Comparison of ENCODE assay signal across 12 cellular contexts in the genomic region with DNA sequence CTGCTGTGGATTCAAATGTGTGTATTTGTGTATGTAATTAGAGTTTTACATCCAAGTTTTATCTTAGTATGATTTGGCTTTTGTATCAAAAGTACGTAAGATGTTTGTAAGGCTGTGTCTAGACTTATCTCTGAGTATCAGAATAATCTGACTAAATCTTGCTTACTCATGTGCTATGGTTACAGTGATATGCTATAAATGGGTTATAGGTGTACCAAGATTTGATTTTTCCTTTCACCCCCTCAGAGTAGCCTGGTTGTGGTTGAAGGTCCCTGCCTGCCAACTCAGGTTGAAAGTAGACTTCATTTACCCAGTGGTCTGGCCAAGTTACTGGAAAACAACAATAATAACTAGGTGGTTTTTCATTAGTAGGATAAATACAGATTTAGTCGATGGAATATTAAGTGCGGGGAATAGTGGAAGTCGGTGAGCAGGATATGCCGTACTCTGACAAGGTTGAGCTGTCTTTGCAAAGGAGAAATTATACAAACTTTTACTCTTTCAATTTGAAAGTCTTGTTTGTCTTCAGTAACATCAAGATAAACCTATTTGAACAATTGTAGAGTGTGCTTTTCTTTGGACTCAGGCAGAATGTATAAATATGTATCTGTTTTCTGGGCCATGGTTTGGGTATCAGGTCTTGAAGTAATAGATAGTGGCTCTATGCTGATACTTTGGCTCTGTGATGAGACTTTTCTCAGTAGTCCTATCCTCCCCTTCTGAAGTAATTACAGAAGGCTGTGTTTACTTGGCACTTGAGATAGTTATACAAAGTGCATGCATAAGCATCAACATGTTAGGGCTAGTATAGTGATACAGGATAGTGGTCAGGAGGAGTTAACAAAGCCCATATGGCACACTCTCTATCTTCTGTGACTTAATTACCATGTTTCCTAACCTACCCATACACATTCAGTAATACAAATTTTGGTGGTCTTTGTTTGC. TPM values are rescaled to one million over a fixed set of nuclear protein-coding genes. Genes with fewer than 3 reads are reported as not detected.
DNase-seq lines count a peak whose midpoint lies in the region; ATAC-seq lines count a peak whose summit lies in the region.
"Had no signal": no experiment of that assay in that cellular context is flagged by ENCODE, and none has a peak within 500 bp of the region (broad histone marks: within the 10 kb centered on the region; RNA-seq: fewer than 3 reads in every experiment).

No MANE protein-coding gene starts in this region.

- H3K36me3 Mint-ChIP-seq in activated T-cell treated with anti-CD3 and anti-CD28 coated beads, Interleukin-2, amount 50 U/mL, for 4 hours (ENCODE audit: insufficient read depth) = peaks cover 4% of the 10 kb centered on the region
- H3K36me3 Mint-ChIP-seq in stimulated activated naive B cell treated with anti-CD40 and anti-IgM and Interleukin-4, amounts not matched to agents 10 μg/mL and 1 μg/mL and 100 μg/mL, for 72 hours = peaks cover 19 to 39% of the 10 kb centered on the region in 2 donors

- DNase-seq in activated T-cell treated with anti-CD3 and anti-CD28 coated beads, Interleukin-2, amount 50 U/mL, for 4 hours = no peak
- no peak for DNase-seq in activated T-cell treated with anti-CD3 and anti-CD28 coated beads, Interleukin-2, amount 50 U/mL, for 1 hour
- DNase-seq in NCI-H510A (lab: John Stamatoyannopoulos, UW) (peak; percentile 71), HuH-7 (ENCODE audit: low spot score) (no peak), T-helper 9 cell (no peak), LoVo (ENCODE audit: low spot score) (no peak)
- no peak for DNase-seq in stimulated activated naive B cell treated with anti-CD40 and anti-IgM and Interleukin-4, amounts not matched to agents 10 μg/mL and 1 μg/mL and 100 μg/mL, for 72 hours
- DNase-seq: activated CD8-positive, alpha-beta memory T cell treated with anti-CD3 and anti-CD28 coated beads for 24 hours; aorta; GF-D8; NCI-H774 had no signal

- peaks cover 4% of the 10 kb centered on the region for H3K9me3 Mint-ChIP-seq in activated T-cell treated with anti-CD3 and anti-CD28 coated beads, Interleukin-2, amount 50 U/mL, for 4 hours
- peaks cover 0 to 7% of the 10 kb centered on the region in 2 donors for H3K9me3 Mint-ChIP-seq in stimulated activated naive B cell treated with anti-CD40 and anti-IgM and Interleukin-4, amounts not matched to agents 10 μg/mL and 1 μg/mL and 100 μg/mL, for 72 hours

- H3K4me1 Mint-ChIP-seq in activated T-cell treated with anti-CD3 and anti-CD28 coated beads, Interleukin-2, amount 50 U/mL, for 4 hours (ENCODE audit: low read depth) = peaks cover 21% of the 10 kb centered on the region
- H3K4me1 Mint-ChIP-seq in stimulated activated naive B cell treated with anti-CD40 and anti-IgM and Interleukin-4, amounts not matched to agents 10 μg/mL and 1 μg/mL and 100 μg/mL, for 72 hours = peaks cover 39 to 74% of the 10 kb centered on the region in 2 donors

- H3K27me3 Mint-ChIP-seq in activated T-cell treated with anti-CD3 and anti-CD28 coated beads, Interleukin-2, amount 50 U/mL, for 4 hours (ENCODE audit: low read depth) = no peaks in the 10 kb centered on the region
- no peaks in the 10 kb centered on the region for H3K27me3 Mint-ChIP-seq in stimulated activated naive B cell treated with anti-CD40 and anti-IgM and Interleukin-4, amounts not matched to agents 10 μg/mL and 1 μg/mL and 100 μg/mL, for 72 hours

- no peak overlapping the region for H3K4me3 Mint-ChIP-seq in activated T-cell treated with anti-CD3 and anti-CD28 coated beads, Interleukin-2, amount 50 U/mL, for 4 hours
- no peak overlapping the region for H3K4me3 Mint-ChIP-seq in stimulated activated naive B cell treated with anti-CD40 and anti-IgM and Interleukin-4, amounts not matched to agents 10 μg/mL and 1 μg/mL and 100 μg/mL, for 72 hours

- no peak overlapping the region for H3K27ac Mint-ChIP-seq in stimulated activated naive B cell treated with anti-CD40 and anti-IgM and Interleukin-4, amounts not matched to agents 10 μg/mL and 1 μg/mL and 100 μg/mL, for 72 hours

- peak; percentile 34 to 46 for ATAC-seq in activated T-cell treated with anti-CD3 and anti-CD28 coated beads, Interleukin-2, amount 50 U/mL, for 4 hours
- ATAC-seq in HG02884 (IDR thresholded peaks at IDR 0.05; ENCODE audit: unreplicated experiment) = peak; percentile 71
- ATAC-seq in stimulated activated naive B cell treated with anti-CD40 and anti-IgM and Interleukin-4, amounts not matched to agents 10 μg/mL and 1 μg/mL and 100 μg/mL, for 72 hours (replicated peaks) = peak; percentile 57 to 61

RNA-seq across cellular contexts. Expression of gene BMP2K, which starts 23.7 kb away (rescaled TPM):
- 1 to 10 TPM; 8.9 to 9.7 (median 9.3) TPM for total RNA-seq in activated T-cell treated with anti-CD3 and anti-CD28 coated beads, Interleukin-2, amount 50 U/mL, for 4 hours
